Comparison of ENCODE assay signal across 2 cellular contexts in genomic region chr1:234941711-234942320, GRCh38.
TF ChIP-seq lines count a peak whose summit lies in the region.

No MANE protein-coding gene starts in this region.

TF ChIP-seq in IMR-90, 13 proteins besides CTCF, POLR2A, EP300 and RAD21:
- no peak for TF ChIP-seq MAFK (IDR thresholded peaks at IDR 0.05; ENCODE audit: low read depth, low read length)
- TF ChIP-seq SMC3 (IDR thresholded peaks at IDR 0.05; ENCODE audit: low read depth, low read length), result no peak
- TF ChIP-seq ELK1 (IDR thresholded peaks at IDR 0.05; ENCODE audit: borderline replicate concordance, low read depth, low read length), result no peak
- TF ChIP-seq CHD1 (IDR thresholded peaks at IDR 0.05; ENCODE audit: low read depth, low read length), result no peak
- no peak for TF ChIP-seq FOS (IDR thresholded peaks at IDR 0.05; ENCODE audit: low read depth, low read length)
- TF ChIP-seq RFX5 (IDR thresholded peaks at IDR 0.05; ENCODE audit: low read depth, low read length), result no peak

TF ChIP-seq in H1, 55 proteins besides CTCF, POLR2A, EP300 and RAD21:
- TF ChIP-seq RBBP5 (IDR thresholded peaks at IDR 0.05; ENCODE audit: borderline replicate concordance, low read depth, low read length) (no peak), ATF2 (IDR thresholded peaks at IDR 0.05; ENCODE audit: low read length) (no peak), MAX (IDR thresholded peaks at IDR 0.05) (no peak), JUND (IDR thresholded peaks at IDR 0.05; ENCODE audit: low read length) (no peak), HDAC2 (IDR thresholded peaks at IDR 0.05; ENCODE audit: borderline replicate concordance in 1 of 2, low read depth in 2 of 2, low read length in 2 of 2) (no peak), KDM1A (IDR thresholded peaks at IDR 0.05; ENCODE audit: borderline replicate concordance, low read length) (no peak), SP2 (IDR thresholded peaks at IDR 0.05; ENCODE audit: low read length) (no peak), JUN (IDR thresholded peaks at IDR 0.05; ENCODE audit: low read depth, low read length) (no peak), EGR1 (IDR thresholded peaks at IDR 0.05; ENCODE audit: borderline replicate concordance, low read depth, low read length) (no peak), TAF7 (optimal IDR thresholded peaks at IDR 0.05; ENCODE audit: borderline replicate concordance, low read depth, low read length) (no peak), CHD7 (IDR thresholded peaks at IDR 0.05; ENCODE audit: insufficient replicate concordance, low read length) (no peak), CBX8 (IDR thresholded peaks at IDR 0.05; ENCODE audit: borderline replicate concordance, low read depth, low read length) (no peak), KDM5A (IDR thresholded peaks at IDR 0.05; ENCODE audit: low read length) (no peak), ZNF274 (IDR thresholded peaks at IDR 0.05; ENCODE audit: borderline replicate concordance, extremely low read depth, low read length) (no peak), TBP (IDR thresholded peaks at IDR 0.05; ENCODE audit: low read depth, low read length) (no peak), TCF12 (IDR thresholded peaks at IDR 0.05; ENCODE audit: low read depth, low read length) (no peak), ASH2L (IDR thresholded peaks at IDR 0.05; ENCODE audit: low read length) (no peak), GTF2F1 (IDR thresholded peaks at IDR 0.05; ENCODE audit: borderline replicate concordance, low read depth, low read length) (no peak), SP4 (IDR thresholded peaks at IDR 0.05; ENCODE audit: low read length) (no peak), CTBP2 (IDR thresholded peaks at IDR 0.05; ENCODE audit: borderline replicate concordance, insufficient read depth, insufficient read length, low read length) (no peak)
